ENCODE assay signal across 1 cellular context in the genomic region with DNA sequence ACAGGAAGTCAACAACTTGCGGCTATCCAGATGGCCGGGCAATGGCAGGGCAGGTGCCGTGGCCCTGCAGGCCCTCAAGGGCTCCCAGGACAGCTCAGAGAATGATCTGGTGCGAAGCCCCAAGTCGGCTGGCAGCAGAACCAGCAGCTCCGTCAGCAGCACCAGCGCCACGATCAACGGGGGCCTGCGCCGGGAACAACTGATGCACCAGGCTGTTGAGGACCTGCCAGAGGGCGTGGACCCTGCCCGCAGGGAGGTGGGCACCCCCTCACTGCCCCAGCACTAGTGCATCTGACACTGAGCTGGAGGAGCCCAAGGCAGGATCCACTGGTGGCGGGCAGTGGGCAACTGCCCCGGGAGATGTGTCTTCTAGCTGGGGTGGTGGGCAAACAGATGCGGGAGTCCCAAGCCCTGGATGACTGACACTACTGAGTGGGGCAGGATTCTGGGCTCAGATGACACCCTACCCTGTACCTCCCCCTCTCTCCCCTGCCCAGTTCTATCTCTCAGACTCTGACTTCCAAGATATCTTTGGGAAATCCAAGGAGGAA.
TF ChIP-seq lines count a peak whose summit lies in the region.

No MANE protein-coding gene starts in this region.

TF ChIP-seq in SK-N-SH, 30 proteins besides CTCF, POLR2A, EP300 and RAD21 (continued from another document):
- TF ChIP-seq, protein P1, sequence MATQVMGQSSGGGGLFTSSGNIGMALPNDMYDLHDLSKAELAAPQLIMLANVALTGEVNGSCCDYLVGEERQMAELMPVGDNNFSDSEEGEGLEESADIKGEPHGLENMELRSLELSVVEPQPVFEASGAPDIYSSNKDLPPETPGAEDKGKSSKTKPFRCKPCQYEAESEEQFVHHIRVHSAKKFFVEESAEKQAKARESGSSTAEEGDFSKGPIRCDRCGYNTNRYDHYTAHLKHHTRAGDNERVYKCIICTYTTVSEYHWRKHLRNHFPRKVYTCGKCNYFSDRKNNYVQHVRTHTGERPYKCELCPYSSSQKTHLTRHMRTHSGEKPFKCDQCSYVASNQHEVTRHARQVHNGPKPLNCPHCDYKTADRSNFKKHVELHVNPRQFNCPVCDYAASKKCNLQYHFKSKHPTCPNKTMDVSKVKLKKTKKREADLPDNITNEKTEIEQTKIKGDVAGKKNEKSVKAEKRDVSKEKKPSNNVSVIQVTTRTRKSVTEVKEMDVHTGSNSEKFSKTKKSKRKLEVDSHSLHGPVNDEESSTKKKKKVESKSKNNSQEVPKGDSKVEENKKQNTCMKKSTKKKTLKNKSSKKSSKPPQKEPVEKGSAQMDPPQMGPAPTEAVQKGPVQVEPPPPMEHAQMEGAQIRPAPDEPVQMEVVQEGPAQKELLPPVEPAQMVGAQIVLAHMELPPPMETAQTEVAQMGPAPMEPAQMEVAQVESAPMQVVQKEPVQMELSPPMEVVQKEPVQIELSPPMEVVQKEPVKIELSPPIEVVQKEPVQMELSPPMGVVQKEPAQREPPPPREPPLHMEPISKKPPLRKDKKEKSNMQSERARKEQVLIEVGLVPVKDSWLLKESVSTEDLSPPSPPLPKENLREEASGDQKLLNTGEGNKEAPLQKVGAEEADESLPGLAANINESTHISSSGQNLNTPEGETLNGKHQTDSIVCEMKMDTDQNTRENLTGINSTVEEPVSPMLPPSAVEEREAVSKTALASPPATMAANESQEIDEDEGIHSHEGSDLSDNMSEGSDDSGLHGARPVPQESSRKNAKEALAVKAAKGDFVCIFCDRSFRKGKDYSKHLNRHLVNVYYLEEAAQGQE (IDR thresholded peaks at IDR 0.05; ENCODE audit: low read depth, low read length): no peak
- no peak for TF ChIP-seq NFIC (IDR thresholded peaks at IDR 0.05; ENCODE audit: borderline replicate concordance)
- TF ChIP-seq EZH2phosphoT487 (IDR thresholded peaks at IDR 0.05; ENCODE audit: borderline replicate concordance, low read depth): no peak
- no peak for TF ChIP-seq FOXM1 (IDR thresholded peaks at IDR 0.05; ENCODE audit: low read depth)
- TF ChIP-seq TAF1 (IDR thresholded peaks at IDR 0.05; ENCODE audit: borderline replicate concordance, low read depth, low read length): no peak
- TF ChIP-seq, protein P2, sequence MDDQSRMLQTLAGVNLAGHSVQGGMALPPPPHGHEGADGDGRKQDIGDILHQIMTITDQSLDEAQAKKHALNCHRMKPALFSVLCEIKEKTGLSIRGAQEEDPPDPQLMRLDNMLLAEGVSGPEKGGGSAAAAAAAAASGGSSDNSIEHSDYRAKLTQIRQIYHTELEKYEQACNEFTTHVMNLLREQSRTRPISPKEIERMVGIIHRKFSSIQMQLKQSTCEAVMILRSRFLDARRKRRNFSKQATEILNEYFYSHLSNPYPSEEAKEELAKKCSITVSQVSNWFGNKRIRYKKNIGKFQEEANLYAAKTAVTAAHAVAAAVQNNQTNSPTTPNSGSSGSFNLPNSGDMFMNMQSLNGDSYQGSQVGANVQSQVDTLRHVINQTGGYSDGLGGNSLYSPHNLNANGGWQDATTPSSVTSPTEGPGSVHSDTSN (IDR thresholded peaks at IDR 0.05): no peak
- no peak for TF ChIP-seq CHD2 (IDR thresholded peaks at IDR 0.05; ENCODE audit: low read length, partially characterized antibody)
- TF ChIP-seq GABPA (IDR thresholded peaks at IDR 0.05; ENCODE audit: low read depth): no peak
- TF ChIP-seq FOXJ3 (CRISPR knock-in tag; IDR thresholded peaks at IDR 0.05): no peak
